Comparison of ENCODE assay signal across 10 cellular contexts in genomic region chr1:37673920-37674319, GRCh38. TPM values are rescaled to one million over a fixed set of nuclear protein-coding genes. Genes with fewer than 3 reads are reported as not detected.
DNase-seq lines count a peak whose midpoint lies in the region; ATAC-seq and TF ChIP-seq lines count a peak whose summit lies in the region.
"Had no signal": no experiment of that assay in that cellular context is flagged by ENCODE, and none has a peak within 500 bp of the region (broad histone marks: within the 10 kb centered on the region; RNA-seq: fewer than 3 reads in every experiment).

No MANE protein-coding gene starts in this region.

- no peaks in the 10 kb centered on the region for H3K9me3 Mint-ChIP-seq in activated naive CD4-positive, alpha-beta T cell treated with anti-CD3 and anti-CD28 coated beads, Interleukin-2, amount 50 U/mL, for 72 hours
- H3K9me3 Mint-ChIP-seq in glutamatergic neuron (ENCODE audit: unreplicated experiment): no peaks in the 10 kb centered on the region

- H3K27ac Mint-ChIP-seq in activated naive CD4-positive, alpha-beta T cell treated with anti-CD3 and anti-CD28 coated beads, Interleukin-2, amount 50 U/mL, for 72 hours: peak overlapping the region; percentile 21 to 25
- H3K27ac Mint-ChIP-seq in glutamatergic neuron (ENCODE audit: unreplicated experiment): no peak overlapping the region

- no peaks in the 10 kb centered on the region for H3K4me1 Mint-ChIP-seq in glutamatergic neuron (ENCODE audit: low read depth, unreplicated experiment)

- H3K36me3 Mint-ChIP-seq in activated naive CD4-positive, alpha-beta T cell treated with anti-CD3 and anti-CD28 coated beads, Interleukin-2, amount 50 U/mL, for 72 hours: no peaks in the 10 kb centered on the region
- H3K36me3 Mint-ChIP-seq in glutamatergic neuron (ENCODE audit: unreplicated experiment): no peaks in the 10 kb centered on the region

- H3K4me3 Mint-ChIP-seq in glutamatergic neuron (ENCODE audit: unreplicated experiment): no peak overlapping the region

- no peak for TF ChIP-seq CTCF in glutamatergic neuron (IDR thresholded peaks at IDR 0.05; ENCODE audit: partially characterized antibody, unreplicated experiment)

- H3K27me3 Mint-ChIP-seq in glutamatergic neuron (ENCODE audit: unreplicated experiment): peaks cover 3% of the 10 kb centered on the region

- peak; percentile 95 for ATAC-seq in activated naive CD4-positive, alpha-beta T cell treated with anti-CD3 and anti-CD28 coated beads, Interleukin-2, amount 50 U/mL, for 72 hours
- no peak for ATAC-seq in GM18502 (IDR thresholded peaks at IDR 0.05; ENCODE audit: poor library complexity, unreplicated experiment)

- DNase-seq in H4 (ENCODE audit: low spot score): peak; percentile 57
- DNase-seq in activated CD4-positive, alpha-beta T cell treated with anti-CD3 and anti-CD28 coated beads for 1 hour: peak; percentile 33
- peak; percentile 57 to 78 for DNase-seq in activated naive CD4-positive, alpha-beta T cell treated with anti-CD3 and anti-CD28 coated beads, Interleukin-2, amount 50 U/mL, for 72 hours (ENCODE audit: low spot score in 2 of 2)
- peak; percentile 31 to 47 for DNase-seq in stimulated activated CD4-positive, alpha-beta T cell treated with anti-CD3 and anti-CD28 coated beads, Interleukin-15, amount 100 ng/mL, for 48 hours (ENCODE audit: low read depth in 2 of 2)
- no peak for DNase-seq in SW 1271 (lab: John Stamatoyannopoulos, UW)
- no peak for DNase-seq in glutamatergic neuron
- DNase-seq in NCI-H345 (lab: John Stamatoyannopoulos, UW): no peak
- DNase-seq: NCI-H226 had no signal

RNA-seq across cellular contexts. Expression of gene CDCA8, which starts 18.4 kb away (rescaled TPM):
- total RNA-seq in H4 (2014; rRNA removed; shearing (Covaris generic)): 12.4 and 28.5 TPM in 2 replicates
- total RNA-seq in activated naive CD4-positive, alpha-beta T cell treated with anti-CD3 and anti-CD28 coated beads, Interleukin-2, amount 50 U/mL, for 72 hours: 10 to 100 TPM; 60.7 to 82.2 TPM
- 10.4 TPM for total RNA-seq in glutamatergic neuron (ENCODE audit: unreplicated experiment)

RNA-seq across cellular contexts. Expression of gene RSPO1, which starts 39.2 kb away (rescaled TPM):
- total RNA-seq in H4 (2014; rRNA removed; shearing (Covaris generic)): 0.08 and 0.12 TPM in 2 replicates
- total RNA-seq in activated naive CD4-positive, alpha-beta T cell treated with anti-CD3 and anti-CD28 coated beads, Interleukin-2, amount 50 U/mL, for 72 hours: not detected
- not detected for total RNA-seq in glutamatergic neuron (ENCODE audit: unreplicated experiment)
- total RNA-seq: chondrocyte had no signal

Comparison
In these comparisons a context has a peak if more than half of its experiments do, and no peak if none do; other contexts are left out.
1. DNase-seq: peak in H4 (single experiment), activated CD4-positive, alpha-beta T cell treated with anti-CD3 and anti-CD28 coated beads for 1 hour (single experiment), activated naive CD4-positive, alpha-beta T cell treated with anti-CD3 and anti-CD28 coated beads, Interleukin-2, amount 50 U/mL, for 72 hours (2 of 2) and stimulated activated CD4-positive, alpha-beta T cell treated with anti-CD3 and anti-CD28 coated beads, Interleukin-15, amount 100 ng/mL, for 48 hours (2 of 2); none in SW 1271 (0 of 2), glutamatergic neuron (single experiment) and NCI-H345 (single experiment).